Comparison of ENCODE assay signal across 13 cellular contexts in the genomic region with DNA sequence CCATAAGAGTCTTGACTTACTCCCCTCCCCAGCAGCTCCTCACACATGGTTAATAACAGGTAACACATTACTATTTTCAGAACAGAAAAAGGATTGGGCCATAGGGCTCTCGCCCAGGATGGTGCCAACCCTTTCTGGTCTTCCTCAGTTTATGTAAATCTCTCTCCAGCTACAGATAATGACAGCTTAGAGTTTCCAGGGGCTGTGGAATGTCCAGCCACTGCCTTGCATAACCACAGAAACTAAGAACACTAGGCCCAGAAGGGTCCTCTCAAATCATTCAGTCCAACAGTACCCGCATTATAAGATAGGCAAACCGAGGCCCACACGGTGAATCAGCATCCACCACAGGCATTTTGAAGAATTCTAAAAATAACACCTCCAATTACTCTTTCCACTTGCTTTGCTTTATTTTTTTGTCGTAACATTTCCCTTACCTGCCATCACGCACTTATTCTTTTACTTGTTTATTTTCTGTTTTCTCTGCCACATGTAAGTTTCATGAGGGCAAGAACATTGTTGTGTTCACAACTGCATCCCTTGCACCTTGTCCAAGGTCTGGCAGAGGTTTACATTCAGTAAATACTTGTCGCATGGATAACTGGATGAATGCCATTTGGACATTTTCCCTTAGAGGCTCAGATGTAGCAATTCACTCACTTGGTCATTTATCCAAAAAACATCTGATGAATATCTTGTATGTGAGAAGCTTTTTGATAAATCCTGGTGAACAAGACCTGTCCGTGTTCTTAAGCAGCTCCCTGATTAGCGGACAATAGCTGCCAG. TPM values are rescaled to one million over a fixed set of nuclear protein-coding genes. Genes with fewer than 3 reads are reported as not detected.
DNase-seq lines count a peak whose midpoint lies in the region; ATAC-seq and TF ChIP-seq lines count a peak whose summit lies in the region.
"Had no signal": no experiment of that assay in that cellular context is flagged by ENCODE, and none has a peak within 500 bp of the region (broad histone marks: within the 10 kb centered on the region; RNA-seq: fewer than 3 reads in every experiment).

No MANE protein-coding gene starts in this region.

- no peak overlapping the region for H2AFZ ChIP-seq in fibroblast of lung (ENCODE audit: low read length)

- ATAC-seq in heart left ventricle (peak in 1 of 4 donors; percentile 2), left cardiac atrium (no peak), HG02642 (IDR thresholded peaks at IDR 0.05; ENCODE audit: poor library complexity, unreplicated experiment) (no peak), HG03521 (IDR thresholded peaks at IDR 0.05; ENCODE audit: unreplicated experiment) (no peak)
- ATAC-seq in stimulated activated naive CD8-positive, alpha-beta T cell treated with anti-CD3 and anti-CD28 coated beads, Interleukin-15, Interleukin-2, amounts not matched to agents 100 U/mL and 50 U/mL, for 24 hours, result peak; percentile 76

- TF ChIP-seq CTCF in heart left ventricle (IDR thresholded peaks at IDR 0.05), result no peak
- no peak for TF ChIP-seq CTCF in fibroblast of lung (conservative IDR thresholded peaks at IDR 0.05 in 1 of 2, IDR thresholded peaks at IDR 0.05 in 1 of 2; ENCODE audit: low read depth in 1 of 2, low read length in 2 of 2)

- DNase-seq in heart left ventricle (no peak), left cardiac atrium (no peak), fibroblast of lung (ENCODE audit: low read depth in 2 of 2) (peak; percentile 39 to 95), GF-D8 (lab: John Stamatoyannopoulos, UW) (no peak)
- DNase-seq in activated CD4-positive, alpha-beta T cell treated with anti-CD3 and anti-CD28 coated beads, Interleukin-2, amount 50 U/mL, for 48 hours, result peak; percentile 36 to 54
- DNase-seq in stimulated activated naive CD8-positive, alpha-beta T cell treated with anti-CD3 and anti-CD28 coated beads, Interleukin-15, Interleukin-2, amounts not matched to agents 100 U/mL and 50 U/mL, for 24 hours, result peak; percentile 43
- DNase-seq: mucosa of descending colon, NCI-H1092 treated with DMSO at 0.1 percent for 48 hours had no signal

- 49 to 64% (median 61%) methylated on average over 9 of the region's 9 CpGs for WGBS in heart left ventricle, 4 donors

- H3K4me3 ChIP-seq in heart left ventricle (no peak overlapping the region), fibroblast of lung (replicated peaks in 1 of 4; ENCODE audit: control extremely low read depth in 1 of 4, insufficient read depth in 1 of 4, low read depth in 3 of 4, low read length in 4 of 4) (no peak overlapping the region)
- H3K4me3 ChIP-seq: mucosa of descending colon had no signal

- no peaks in the 10 kb centered on the region for H3K79me2 ChIP-seq in fibroblast of lung (ENCODE audit: control insufficient read depth, insufficient read depth, low read length)

- H3K4me1 ChIP-seq in heart left ventricle (peaks cover 5 to 50% (median 24%) of the 10 kb centered on the region in 12 donors), fibroblast of lung (ENCODE audit: control insufficient read depth, extremely low read depth, insufficient read depth, low read length) (peaks cover 31% of the 10 kb centered on the region)

- H3K36me3 ChIP-seq in heart left ventricle (no peaks in the 10 kb centered on the region), fibroblast of lung (ENCODE audit: control insufficient read depth, insufficient read depth, low read length) (no peaks in the 10 kb centered on the region)

- no peaks in the 10 kb centered on the region for H3K9me3 ChIP-seq in heart left ventricle
- no peaks in the 10 kb centered on the region for H3K9me3 ChIP-seq in fibroblast of lung (ENCODE audit: control insufficient read depth, insufficient read depth, low read depth, low read length)
- H3K9me3 ChIP-seq: mucosa of descending colon had no signal

- no peak for TF ChIP-seq POLR2A in heart left ventricle (IDR thresholded peaks at IDR 0.05)

- intact Hi-C loops in heart left ventricle (cut with DNase I), result loop anchor here in 1 of 10 donors (5.0 kb wide), 1 partner anchor 63 kb away; the partner anchor contains the start of gene PIGT
- intact Hi-C loops in left cardiac atrium (cut with DNase I), result no loop called here

- H4K20me1 ChIP-seq in fibroblast of lung (ENCODE audit: control insufficient read depth, extremely low read depth, insufficient read depth, low read length), result no peaks in the 10 kb centered on the region

- H3K27ac ChIP-seq in heart left ventricle, result peak overlapping the region in 11 of 12 donors; percentile 2 to 98 (median 60)
- H3K27ac ChIP-seq in fibroblast of lung (ENCODE audit: insufficient read depth, low read length), result peak overlapping the region; percentile 31

- H3K4me2 ChIP-seq in fibroblast of lung (ENCODE audit: extremely low read depth, insufficient read depth, low read length), result peak overlapping the region; percentile 82

- H3K27me3 ChIP-seq in heart left ventricle, result no peaks in the 10 kb centered on the region
- no peaks in the 10 kb centered on the region for H3K27me3 ChIP-seq in fibroblast of lung (ENCODE audit: control insufficient read depth, insufficient read depth, low read length)

- no peak overlapping the region for H3K9ac ChIP-seq in fibroblast of lung (ENCODE audit: insufficient read depth, low read length)

RNA-seq across cellular contexts. Expression of gene SDC4, which starts 6.4 kb away (rescaled TPM):
- 100 to 1,000 TPM in 2 of 9 donors, 10 to 100 TPM in 7; 62.1 to 140 (median 94.1) TPM for total RNA-seq in heart left ventricle
- polyA plus RNA-seq in heart left ventricle, result 100 to 1,000 TPM in 1 of 2 donors, 10 to 100 TPM in 1; 44.3 to 139 TPM
- total RNA-seq in left cardiac atrium, result 100 to 1,000 TPM in 1 of 2 donors, 10 to 100 TPM in 1; 51.4 to 152 TPM
- 142 and 175 TPM in 2 replicates for total RNA-seq in fibroblast of lung
- polyA plus RNA-seq in fibroblast of lung, result 226 and 312 TPM in 2 replicates
- 220 and 326 TPM in 2 replicates for polyA plus RNA-seq in fibroblast of lung (2012)
- polyA minus RNA-seq in fibroblast of lung (ENCODE audit: low replicate concordance), result 291 and 339 TPM in 2 replicates

RNA-seq across cellular contexts. Expression of gene SYS1, which starts 8.3 kb away (rescaled TPM):
- total RNA-seq in heart left ventricle, result 10 to 100 TPM; 16.4 to 54.0 (median 23.0) TPM
- polyA plus RNA-seq in heart left ventricle, result 10 to 100 TPM; 12.6 to 68.8 TPM
- total RNA-seq in left cardiac atrium, result 10 to 100 TPM; 23.4 to 24.1 TPM
- 20.0 and 20.5 TPM in 2 replicates for total RNA-seq in fibroblast of lung
- 21.9 and 23.4 TPM in 2 replicates for polyA plus RNA-seq in fibroblast of lung
- polyA plus RNA-seq in fibroblast of lung (2012), result 17.7 and 18.4 TPM in 2 replicates
- 77.0 and 135 TPM in 2 replicates for polyA minus RNA-seq in fibroblast of lung (ENCODE audit: low replicate concordance)

RNA-seq across cellular contexts. Expression of gene TP53TG5, which starts 23.5 kb away (rescaled TPM):
- total RNA-seq in heart left ventricle (1 to 10 TPM in 2 of 9 donors, under 1 TPM in 5, not detected in 2; 0.32 to 3.2 (median 0.76) TPM), left cardiac atrium (1 to 10 TPM in 1 of 2 donors, under 1 TPM in 1; 0.68 to 2.0 TPM), fibroblast of lung (under 0.01 TPM in 1 of 2 replicates, not detected in the other)
- polyA plus RNA-seq in heart left ventricle (1 to 10 TPM in 1 of 2 donors, under 1 TPM in 1; 0.40 to 1.5 TPM), fibroblast of lung (0.14 TPM in 1 of 2 replicates, not detected in the other)
- 0.25 and 0.83 TPM in 2 replicates for polyA plus RNA-seq in fibroblast of lung (2012)
- 0.16 TPM in 1 of 2 replicates, not detected in the other for polyA minus RNA-seq in fibroblast of lung (ENCODE audit: low replicate concordance)
- total RNA-seq: glomerular endothelial cell, temporal lobe had no signal
- polyA plus RNA-seq: BJ had no signal

RNA-seq across cellular contexts. Expression of gene MATN4, which starts 46.5 kb away (rescaled TPM):
- total RNA-seq in heart left ventricle, result not detected
- polyA plus RNA-seq in heart left ventricle, result not detected
- total RNA-seq in left cardiac atrium, result not detected
- total RNA-seq in fibroblast of lung, result under 0.01 TPM in 2 replicates
- 0.02 and 0.06 TPM in 2 replicates for polyA plus RNA-seq in fibroblast of lung
- not detected in 2 replicates for polyA plus RNA-seq in fibroblast of lung (2012)
- polyA minus RNA-seq in fibroblast of lung (ENCODE audit: low replicate concordance), result not detected in 2 replicates
- total RNA-seq: glomerular endothelial cell, temporal lobe had no signal

RNA-seq across cellular contexts. Expression of gene RBPJL, which starts 48.0 kb away (rescaled TPM):
- total RNA-seq in heart left ventricle, result not detected
- not detected for polyA plus RNA-seq in heart left ventricle
- total RNA-seq in left cardiac atrium, result not detected
- total RNA-seq in fibroblast of lung, result not detected in 2 replicates
- polyA plus RNA-seq in fibroblast of lung, result not detected in 2 replicates
- polyA plus RNA-seq in fibroblast of lung (2012), result not detected in 2 replicates
- not detected in 2 replicates for polyA minus RNA-seq in fibroblast of lung (ENCODE audit: low replicate concordance)
- total RNA-seq: glomerular endothelial cell, mucosa of descending colon, temporal lobe had no signal
- polyA plus RNA-seq: BJ had no signal

Comparison
In these comparisons a context has a peak if more than half of its experiments do, and no peak if none do; other contexts are left out.
1. DNase-seq: peak in activated CD4-positive, alpha-beta T cell treated with anti-CD3 and anti-CD28 coated beads, Interleukin-2, amount 50 U/mL, for 48 hours (2 of 2), fibroblast of lung (2 of 2) and stimulated activated naive CD8-positive, alpha-beta T cell treated with anti-CD3 and anti-CD28 coated beads, Interleukin-15, Interleukin-2, amounts not matched to agents 100 U/mL and 50 U/mL, for 24 hours (single experiment); none in heart left ventricle (0 of 5), left cardiac atrium (single experiment) and GF-D8 (single experiment).